Comparison of ENCODE assay signal across 34 cellular contexts in genomic region chr6:105097288-105097687, GRCh38.
DNase-seq lines count a peak whose midpoint lies in the region; ATAC-seq, FAIRE-seq and TF ChIP-seq lines count a peak whose summit lies in the region.
"Had no signal": no experiment of that assay in that cellular context is flagged by ENCODE, and none has a peak within 500 bp of the region (broad histone marks: within the 10 kb centered on the region; RNA-seq: fewer than 3 reads in every experiment).

No MANE protein-coding gene starts in this region.

- DNase-seq in LoVo (ENCODE audit: low spot score) (peak; percentile 79), RPMI8226 (peak; percentile 47), esophagus muscularis mucosa (ENCODE audit: extremely low spot score) (peak; percentile 74), pancreas (peak; percentile 75 to 92 (median 84)), glutamatergic neuron (no peak), brain microvascular endothelial cell (no peak), NCI-H1092 treated with DMSO at 0.1 percent for 48 hours (lab: John Stamatoyannopoulos, UW) (no peak)
- DNase-seq: ACHN; activated CD4-positive, alpha-beta memory T cell treated with anti-CD3 and anti-CD28 coated beads for 36 hours; activated naive CD4-positive, alpha-beta T cell treated with anti-CD3 and anti-CD28 coated beads, Interleukin-2, amount 10 ng/mL, durations not matched to agents 7 days and 5 days; adrenal gland; CD4-positive, alpha-beta memory T cell; dorsolateral prefrontal cortex; GOT3; hypothalamus; immature natural killer cell; left ventricle myocardium superior; naive B cell; NCI-H1436 treated with DMSO at 0.1 percent for 48 hours; NCI-H2107; NCI-H446; right lobe of liver; T-helper 2 cell; tibial artery had no signal

- TF ChIP-seq CTCF in esophagus muscularis mucosa (IDR thresholded peaks at IDR 0.05): no peak
- no peak for TF ChIP-seq CTCF in pancreas (IDR thresholded peaks at IDR 0.05)
- no peak for TF ChIP-seq CTCF in glutamatergic neuron (IDR thresholded peaks at IDR 0.05; ENCODE audit: partially characterized antibody, unreplicated experiment)
- TF ChIP-seq CTCF in brain microvascular endothelial cell (IDR thresholded peaks at IDR 0.05; ENCODE audit: low read depth, low read length, missing control alignments): no peak

- ATAC-seq in pancreas (peak; percentile 95 to 98 (median 98)), GM18519 (IDR thresholded peaks at IDR 0.05; ENCODE audit: low FRiP score, unreplicated experiment) (no peak)
- ATAC-seq: activated CD4-positive, CD25-positive, alpha-beta regulatory T cell treated with anti-CD3 and anti-CD28 coated beads, Interleukin-2, amount 50 U/mL, for 24 hours; left ventricle myocardium superior; right lobe of liver; SK-N-SH treated with all-trans-retinoic acid at 6 μM for 48 hours had no signal

- intact Hi-C loops in esophagus muscularis mucosa (cut with DNase I) (no loop called here), pancreas (cut with DNase I) (loop anchor here in 1 of 3 donors (10.0 kb wide), 1 partner anchor 308 kb away; the partner anchor contains the start of gene PREP)

- no peaks in the 10 kb centered on the region for H3K4me1 ChIP-seq in esophagus muscularis mucosa
- no peaks in the 10 kb centered on the region for H3K4me1 ChIP-seq in pancreas
- H3K4me1 ChIP-seq: adrenal gland, right lobe of liver, tibial artery had no signal

- no peaks in the 10 kb centered on the region for H3K4me1 Mint-ChIP-seq in glutamatergic neuron (ENCODE audit: low read depth, unreplicated experiment)
- H3K4me1 Mint-ChIP-seq: activated naive CD4-positive, alpha-beta T cell treated with anti-CD3 and anti-CD28 coated beads, Interleukin-2, amount 10 ng/mL, durations not matched to agents 7 days and 5 days; B cell; CD4-positive, alpha-beta memory T cell; immature natural killer cell; mesothelial cell of epicardium; naive B cell had no signal

- no peak for TF ChIP-seq EP300 in esophagus muscularis mucosa (IDR thresholded peaks at IDR 0.05)

- H3K27me3 ChIP-seq in esophagus muscularis mucosa (no peaks in the 10 kb centered on the region), pancreas (no peaks in the 10 kb centered on the region), brain microvascular endothelial cell (replicated peaks) (no peaks in the 10 kb centered on the region)
- H3K27me3 ChIP-seq: adrenal gland, dorsolateral prefrontal cortex, neutrophil, right lobe of liver, tibial artery had no signal

- H3K27ac ChIP-seq in esophagus muscularis mucosa (replicated peaks in 1 of 4) (no peak overlapping the region), pancreas (no peak overlapping the region), brain microvascular endothelial cell (no peak overlapping the region)
- H3K27ac ChIP-seq: adrenal gland, dorsolateral prefrontal cortex, KMS-11, neutrophil, right lobe of liver, tibial artery had no signal

- no peaks in the 10 kb centered on the region for H3K9me3 ChIP-seq in esophagus muscularis mucosa
- H3K9me3 ChIP-seq in pancreas: no peaks in the 10 kb centered on the region
- H3K9me3 ChIP-seq: adrenal gland, neutrophil, right lobe of liver, tibial artery had no signal

- H3K36me3 ChIP-seq in esophagus muscularis mucosa (peaks cover 6 to 55% (median 34%) of the 10 kb centered on the region in 4 donors), pancreas (no peaks in the 10 kb centered on the region), brain microvascular endothelial cell (replicated peaks) (no peaks in the 10 kb centered on the region)
- H3K36me3 ChIP-seq: adrenal gland, neutrophil, right lobe of liver had no signal

- H3K9me3 Mint-ChIP-seq in glutamatergic neuron (ENCODE audit: unreplicated experiment): no peaks in the 10 kb centered on the region
- H3K9me3 Mint-ChIP-seq: activated CD4-positive, alpha-beta memory T cell treated with anti-CD3 and anti-CD28 coated beads for 36 hours; activated naive CD4-positive, alpha-beta T cell treated with anti-CD3 and anti-CD28 coated beads, Interleukin-2, amount 10 ng/mL, durations not matched to agents 7 days and 5 days; activated T-helper 1 cell treated with anti-CD3 and anti-CD28 coated beads, Interleukin-12 subunit alpha, Interleukin-12 subunit beta, Interleukin-2, Interleukin-4 antibody, amounts not matched to agents 30 ng/mL and 10 ng/mL and 1 ng/mL, durations not matched to agents 14 hours and 24 hours and 36 hours; CD4-positive, alpha-beta memory T cell; immature natural killer cell; mesothelial cell of epicardium; naive B cell had no signal

- H3K27me3 Mint-ChIP-seq in glutamatergic neuron (ENCODE audit: unreplicated experiment): peaks cover 3% of the 10 kb centered on the region
- H3K27me3 Mint-ChIP-seq: activated naive CD4-positive, alpha-beta T cell treated with anti-CD3 and anti-CD28 coated beads, Interleukin-2, amount 10 ng/mL, durations not matched to agents 7 days and 5 days; naive B cell had no signal

- H3K4me3 ChIP-seq in esophagus muscularis mucosa (no peak overlapping the region), pancreas (no peak overlapping the region), brain microvascular endothelial cell (ENCODE audit: low read depth, low read length) (no peak overlapping the region)
- H3K4me3 ChIP-seq: adrenal gland, dorsolateral prefrontal cortex, right lobe of liver, tibial artery had no signal

- H3K4me3 Mint-ChIP-seq in glutamatergic neuron (ENCODE audit: unreplicated experiment): no peak overlapping the region
- H3K4me3 Mint-ChIP-seq: activated CD4-positive, alpha-beta memory T cell treated with anti-CD3 and anti-CD28 coated beads for 36 hours; activated naive CD4-positive, alpha-beta T cell treated with anti-CD3 and anti-CD28 coated beads, Interleukin-2, amount 10 ng/mL, durations not matched to agents 7 days and 5 days; activated T-helper 1 cell treated with anti-CD3 and anti-CD28 coated beads, Interleukin-12 subunit alpha, Interleukin-12 subunit beta, Interleukin-2, Interleukin-4 antibody, amounts not matched to agents 30 ng/mL and 10 ng/mL and 1 ng/mL, durations not matched to agents 14 hours and 24 hours and 36 hours; B cell; CD4-positive, alpha-beta memory T cell; immature natural killer cell; mesothelial cell of epicardium; naive B cell had no signal

- WGBS in esophagus muscularis mucosa: 82% methylated on average over 8 of the region's 8 CpGs
- 34 to 37% methylated on average over 8 of the region's 8 CpGs for WGBS in pancreas, 2 donors

- FAIRE-seq in pancreas (lab: Jason Lieb, UNC): no peak
- FAIRE-seq: GM18507, GM19239 had no signal

- no peak overlapping the region for H3K27ac Mint-ChIP-seq in glutamatergic neuron (ENCODE audit: unreplicated experiment)
- H3K27ac Mint-ChIP-seq: activated CD4-positive, alpha-beta memory T cell treated with anti-CD3 and anti-CD28 coated beads for 36 hours; activated naive CD4-positive, alpha-beta T cell treated with anti-CD3 and anti-CD28 coated beads, Interleukin-2, amount 10 ng/mL, durations not matched to agents 7 days and 5 days; activated T-helper 1 cell treated with anti-CD3 and anti-CD28 coated beads, Interleukin-12 subunit alpha, Interleukin-12 subunit beta, Interleukin-2, Interleukin-4 antibody, amounts not matched to agents 30 ng/mL and 10 ng/mL and 1 ng/mL, durations not matched to agents 14 hours and 24 hours and 36 hours; B cell; CD4-positive, alpha-beta memory T cell; immature natural killer cell; mesothelial cell of epicardium had no signal

- no peak for TF ChIP-seq POLR2A in esophagus muscularis mucosa (IDR thresholded peaks at IDR 0.05; ENCODE audit: low read depth)

- in situ Hi-C loops in brain microvascular endothelial cell (cut with HindIII; ENCODE audit: low pct_ligation_motif_present, low sequenced_read_pairs): no loop called here

- H3K36me3 Mint-ChIP-seq in glutamatergic neuron (ENCODE audit: unreplicated experiment): peaks cover 27% of the 10 kb centered on the region
- H3K36me3 Mint-ChIP-seq: activated CD4-positive, alpha-beta memory T cell treated with anti-CD3 and anti-CD28 coated beads for 36 hours; activated naive CD4-positive, alpha-beta T cell treated with anti-CD3 and anti-CD28 coated beads, Interleukin-2, amount 10 ng/mL, durations not matched to agents 7 days and 5 days; CD4-positive, alpha-beta memory T cell; immature natural killer cell; naive B cell had no signal

Comparison
In these comparisons a context has a peak if more than half of its experiments do, and no peak if none do; other contexts are left out.
1. DNase-seq: peak in LoVo (single experiment), RPMI8226 (single experiment), esophagus muscularis mucosa (single experiment) and pancreas (6 of 6); none in glutamatergic neuron (single experiment), brain microvascular endothelial cell (single experiment) and NCI-H1092 treated with DMSO at 0.1 percent for 48 hours (single experiment).